In the genomic region with DNA sequence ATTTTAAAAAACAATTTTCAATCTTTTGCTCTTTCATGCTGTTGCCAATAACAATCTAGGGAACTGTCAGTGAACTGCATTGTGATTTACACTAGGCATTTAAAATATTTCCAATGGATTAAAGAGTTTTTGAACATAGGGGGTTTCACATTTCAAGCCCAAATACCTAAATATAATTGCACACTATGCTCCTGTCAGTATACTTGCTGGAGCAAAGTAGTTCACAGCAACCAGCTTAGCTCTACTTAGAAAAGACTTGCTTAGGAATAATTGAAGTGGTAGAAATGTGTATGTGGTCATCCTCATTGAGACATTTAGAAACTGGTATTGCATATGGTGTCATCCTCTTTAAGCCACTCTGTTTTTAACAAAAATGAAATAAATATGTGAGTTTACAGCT, we compare ENCODE assay signal across 1 cellular context.
TF ChIP-seq lines count a peak whose summit lies in the region.

No MANE protein-coding gene starts in this region.

TF ChIP-seq in GM12878, 131 proteins besides CTCF, POLR2A, EP300 and RAD21:
- TF ChIP-seq RUNX3 (IDR thresholded peaks at IDR 0.05; ENCODE audit: low read length): peak; percentile 25; the same call in 1 of the 2 replicates
- TF ChIP-seq RAD51 (IDR thresholded peaks at IDR 0.05): no peak
- no peak for TF ChIP-seq MEF2B (IDR thresholded peaks at IDR 0.05; ENCODE audit: partially characterized antibody, poor library complexity, severe bottlenecking)
- TF ChIP-seq KLF5 (IDR thresholded peaks at IDR 0.05; ENCODE audit: partially characterized antibody): no peak
- TF ChIP-seq, protein P1, sequence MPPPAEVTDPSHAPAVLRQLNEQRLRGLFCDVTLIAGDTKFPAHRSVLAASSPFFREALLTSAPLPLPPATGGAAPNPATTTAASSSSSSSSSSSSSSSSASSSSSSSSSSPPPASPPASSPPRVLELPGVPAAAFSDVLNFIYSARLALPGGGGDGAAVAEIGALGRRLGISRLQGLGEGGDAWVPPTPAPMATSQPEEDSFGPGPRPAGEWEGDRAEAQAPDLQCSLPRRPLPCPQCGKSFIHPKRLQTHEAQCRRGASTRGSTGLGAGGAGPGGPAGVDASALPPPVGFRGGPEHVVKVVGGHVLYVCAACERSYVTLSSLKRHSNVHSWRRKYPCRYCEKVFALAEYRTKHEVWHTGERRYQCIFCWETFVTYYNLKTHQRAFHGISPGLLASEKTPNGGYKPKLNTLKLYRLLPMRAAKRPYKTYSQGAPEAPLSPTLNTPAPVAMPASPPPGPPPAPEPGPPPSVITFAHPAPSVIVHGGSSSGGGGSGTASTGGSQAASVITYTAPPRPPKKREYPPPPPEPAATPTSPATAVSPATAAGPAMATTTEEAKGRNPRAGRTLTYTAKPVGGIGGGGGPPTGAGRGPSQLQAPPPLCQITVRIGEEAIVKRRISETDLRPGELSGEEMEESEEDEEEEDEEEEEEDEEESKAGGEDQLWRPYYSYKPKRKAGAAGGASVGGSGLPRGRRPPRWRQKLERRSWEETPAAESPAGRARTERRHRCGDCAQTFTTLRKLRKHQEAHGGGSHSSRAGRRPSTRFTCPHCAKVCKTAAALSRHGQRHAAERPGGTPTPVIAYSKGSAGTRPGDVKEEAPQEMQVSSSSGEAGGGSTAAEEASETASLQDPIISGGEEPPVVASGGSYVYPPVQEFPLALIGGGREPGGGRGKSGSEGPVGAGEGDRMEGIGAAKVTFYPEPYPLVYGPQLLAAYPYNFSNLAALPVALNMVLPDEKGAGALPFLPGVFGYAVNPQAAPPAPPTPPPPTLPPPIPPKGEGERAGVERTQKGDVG (CRISPR knock-in tag; IDR thresholded peaks at IDR 0.05): no peak
- TF ChIP-seq CHD2 (IDR thresholded peaks at IDR 0.05; ENCODE audit: borderline replicate concordance, low read depth, low read length): no peak
- no peak for TF ChIP-seq CREB1 (IDR thresholded peaks at IDR 0.05; ENCODE audit: low read depth)
- TF ChIP-seq, protein P2, sequence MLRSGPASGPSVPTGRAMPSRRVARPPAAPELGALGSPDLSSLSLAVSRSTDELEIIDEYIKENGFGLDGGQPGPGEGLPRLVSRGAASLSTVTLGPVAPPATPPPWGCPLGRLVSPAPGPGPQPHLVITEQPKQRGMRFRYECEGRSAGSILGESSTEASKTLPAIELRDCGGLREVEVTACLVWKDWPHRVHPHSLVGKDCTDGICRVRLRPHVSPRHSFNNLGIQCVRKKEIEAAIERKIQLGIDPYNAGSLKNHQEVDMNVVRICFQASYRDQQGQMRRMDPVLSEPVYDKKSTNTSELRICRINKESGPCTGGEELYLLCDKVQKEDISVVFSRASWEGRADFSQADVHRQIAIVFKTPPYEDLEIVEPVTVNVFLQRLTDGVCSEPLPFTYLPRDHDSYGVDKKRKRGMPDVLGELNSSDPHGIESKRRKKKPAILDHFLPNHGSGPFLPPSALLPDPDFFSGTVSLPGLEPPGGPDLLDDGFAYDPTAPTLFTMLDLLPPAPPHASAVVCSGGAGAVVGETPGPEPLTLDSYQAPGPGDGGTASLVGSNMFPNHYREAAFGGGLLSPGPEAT (IDR thresholded peaks at IDR 0.05; ENCODE audit: low read depth): no peak
- TF ChIP-seq NRF1 (conservative IDR thresholded peaks at IDR 0.05; ENCODE audit: low read depth, low read length): no peak
- TF ChIP-seq, protein P3, sequence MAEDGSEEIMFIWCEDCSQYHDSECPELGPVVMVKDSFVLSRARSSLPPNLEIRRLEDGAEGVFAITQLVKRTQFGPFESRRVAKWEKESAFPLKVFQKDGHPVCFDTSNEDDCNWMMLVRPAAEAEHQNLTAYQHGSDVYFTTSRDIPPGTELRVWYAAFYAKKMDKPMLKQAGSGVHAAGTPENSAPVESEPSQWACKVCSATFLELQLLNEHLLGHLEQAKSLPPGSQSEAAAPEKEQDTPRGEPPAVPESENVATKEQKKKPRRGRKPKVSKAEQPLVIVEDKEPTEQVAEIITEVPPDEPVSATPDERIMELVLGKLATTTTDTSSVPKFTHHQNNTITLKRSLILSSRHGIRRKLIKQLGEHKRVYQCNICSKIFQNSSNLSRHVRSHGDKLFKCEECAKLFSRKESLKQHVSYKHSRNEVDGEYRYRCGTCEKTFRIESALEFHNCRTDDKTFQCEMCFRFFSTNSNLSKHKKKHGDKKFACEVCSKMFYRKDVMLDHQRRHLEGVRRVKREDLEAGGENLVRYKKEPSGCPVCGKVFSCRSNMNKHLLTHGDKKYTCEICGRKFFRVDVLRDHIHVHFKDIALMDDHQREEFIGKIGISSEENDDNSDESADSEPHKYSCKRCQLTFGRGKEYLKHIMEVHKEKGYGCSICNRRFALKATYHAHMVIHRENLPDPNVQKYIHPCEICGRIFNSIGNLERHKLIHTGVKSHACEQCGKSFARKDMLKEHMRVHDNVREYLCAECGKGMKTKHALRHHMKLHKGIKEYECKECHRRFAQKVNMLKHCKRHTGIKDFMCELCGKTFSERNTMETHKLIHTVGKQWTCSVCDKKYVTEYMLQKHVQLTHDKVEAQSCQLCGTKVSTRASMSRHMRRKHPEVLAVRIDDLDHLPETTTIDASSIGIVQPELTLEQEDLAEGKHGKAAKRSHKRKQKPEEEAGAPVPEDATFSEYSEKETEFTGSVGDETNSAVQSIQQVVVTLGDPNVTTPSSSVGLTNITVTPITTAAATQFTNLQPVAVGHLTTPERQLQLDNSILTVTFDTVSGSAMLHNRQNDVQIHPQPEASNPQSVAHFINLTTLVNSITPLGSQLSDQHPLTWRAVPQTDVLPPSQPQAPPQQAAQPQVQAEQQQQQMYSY (CRISPR knock-in tag; IDR thresholded peaks at IDR 0.05): no peak
- no peak for TF ChIP-seq NR2F1 (conservative IDR thresholded peaks at IDR 0.05)
- no peak for TF ChIP-seq MYC (IDR thresholded peaks at IDR 0.05; ENCODE audit: insufficient read depth, insufficient read length, insufficient replicate concordance, low read length, severe bottlenecking)
- no peak for TF ChIP-seq MEF2A (IDR thresholded peaks at IDR 0.05; ENCODE audit: insufficient read depth, low read depth, low read length)
- peak; percentile 18; the same call in 1 of the 2 replicates for TF ChIP-seq JUNB (IDR thresholded peaks at IDR 0.05)
- no peak for TF ChIP-seq MYB (IDR thresholded peaks at IDR 0.05; ENCODE audit: borderline replicate concordance, low read depth, low read length)
- TF ChIP-seq ZNF217 (IDR thresholded peaks at IDR 0.05): no peak
